Comparison of ENCODE assay signal across 20 cellular contexts in genomic region chr12:29216797-29217583, GRCh38.
DNase-seq lines count a peak whose midpoint lies in the region; ATAC-seq and TF ChIP-seq lines count a peak whose summit lies in the region.
"Had no signal": no experiment of that assay in that cellular context is flagged by ENCODE, and none has a peak within 500 bp of the region (broad histone marks: within the 10 kb centered on the region; RNA-seq: fewer than 3 reads in every experiment).

No MANE protein-coding gene starts in this region.

- intact Hi-C loops in natural killer cell (cut with micrococcal nuclease): no loop called here

- peak; percentile 85 for DNase-seq in GF-D8 (lab: John Stamatoyannopoulos, UW)
- peak; percentile 93 for DNase-seq in SK-N-MC (ENCODE audit: low read depth, low spot score)
- DNase-seq in fibroblast of pulmonary artery (ENCODE audit: low read depth): peak; percentile 65
- DNase-seq in skeletal muscle cell (ENCODE audit: low read depth): peak; percentile 82
- DNase-seq in natural killer cell: no peak
- no peak for DNase-seq in effector CD8-positive, alpha-beta T cell (lab: John Stamatoyannopoulos, UW)
- DNase-seq in mucosa of gallbladder (ENCODE audit: low spot score): no peak
- DNase-seq: activated CD4-positive, alpha-beta T cell treated with anti-CD3 and anti-CD28 coated beads for 4 hours; CD8-positive, alpha-beta memory T cell; effector memory CD8-positive, alpha-beta T cell; NCI-H1092; NK-92 treated with Interleukin-12 subunit alpha and Interleukin-12 subunit beta, amount 100 ng/mL, for 24 hours had no signal

- no peaks in the 10 kb centered on the region for H3K9me3 Mint-ChIP-seq in natural killer cell
- H3K9me3 Mint-ChIP-seq: CD8-positive, alpha-beta memory T cell; effector memory CD8-positive, alpha-beta T cell had no signal

- no peak overlapping the region for H3K27ac Mint-ChIP-seq in natural killer cell
- H3K27ac Mint-ChIP-seq: activated naive CD8-positive, alpha-beta T cell; CD8-positive, alpha-beta memory T cell; effector memory CD8-positive, alpha-beta T cell; IgD-negative memory B cell; memory B cell had no signal

- no peaks in the 10 kb centered on the region for H3K27me3 Mint-ChIP-seq in natural killer cell (ENCODE audit: low read depth in 2 of 2)
- H3K27me3 Mint-ChIP-seq: activated naive CD8-positive, alpha-beta T cell; CD8-positive, alpha-beta memory T cell; effector memory CD8-positive, alpha-beta T cell; IgD-negative memory B cell had no signal

- H3K4me3 ChIP-seq in SK-N-MC: peak overlapping the region; percentile 67
- no peak overlapping the region for H3K4me3 ChIP-seq in fibroblast of pulmonary artery (replicated peaks; ENCODE audit: low read depth, low read length)
- H3K4me3 ChIP-seq in skeletal muscle cell (ENCODE audit: low read depth, low read length): no peak overlapping the region
- H3K4me3 ChIP-seq: gastroesophageal sphincter, skin epidermis, tibial nerve had no signal

- ATAC-seq in natural killer cell: no peak
- ATAC-seq in GM21367 (IDR thresholded peaks at IDR 0.05; ENCODE audit: unreplicated experiment): no peak
- ATAC-seq: effector memory CD8-positive, alpha-beta T cell; gastroesophageal sphincter; HCT116 had no signal

- H3K4me3 Mint-ChIP-seq in natural killer cell: no peak overlapping the region
- H3K4me3 Mint-ChIP-seq: activated naive CD8-positive, alpha-beta T cell; CD8-positive, alpha-beta memory T cell; effector memory CD8-positive, alpha-beta T cell; IgD-negative memory B cell; memory B cell had no signal

- TF ChIP-seq CTCF in fibroblast of pulmonary artery (IDR thresholded peaks at IDR 0.05; ENCODE audit: low read length, missing control alignments) (no peak), natural killer cell (IDR thresholded peaks at IDR 0.05) (no peak)

- H3K36me3 ChIP-seq in SK-N-MC (ENCODE audit: insufficient read depth, low read length): no peaks in the 10 kb centered on the region
- H3K36me3 ChIP-seq: gastroesophageal sphincter, tibial nerve had no signal

- no peaks in the 10 kb centered on the region for H3K9me3 ChIP-seq in SK-N-MC (ENCODE audit: low read depth, low read length)
- H3K9me3 ChIP-seq: gastroesophageal sphincter, tibial nerve had no signal

- H3K9ac ChIP-seq in SK-N-MC (ENCODE audit: insufficient read length): peak overlapping the region; percentile 74

- H3K4me1 Mint-ChIP-seq in natural killer cell: no peaks in the 10 kb centered on the region
- H3K4me1 Mint-ChIP-seq: CD8-positive, alpha-beta memory T cell; IgD-negative memory B cell; memory B cell had no signal

- no peaks in the 10 kb centered on the region for H3K36me3 Mint-ChIP-seq in natural killer cell
- H3K36me3 Mint-ChIP-seq: memory B cell had no signal

- peak overlapping the region; percentile 98 for H3K27ac ChIP-seq in SK-N-MC
- H3K27ac ChIP-seq: gastroesophageal sphincter, tibial nerve had no signal

Comparison
In these comparisons a context has a peak if more than half of its experiments do, and no peak if none do; other contexts are left out.
1. DNase-seq: peak in GF-D8 (single experiment), SK-N-MC (single experiment), fibroblast of pulmonary artery (single experiment) and skeletal muscle cell (single experiment); none in natural killer cell (single experiment), effector CD8-positive, alpha-beta T cell (single experiment) and mucosa of gallbladder (single experiment).